1 cellular context compared by ENCODE assay signal in genomic region chr3:30258426-30259392, GRCh38.
TF ChIP-seq lines count a peak whose summit lies in the region.

No MANE protein-coding gene starts in this region.

TF ChIP-seq in HepG2, 621 proteins besides CTCF, POLR2A, EP300 and RAD21 (continued from another document and continues in another):
- peak; percentile 84; the same call in 1 of the 2 replicates for TF ChIP-seq CSRNP1 (CRISPR knock-in tag; IDR thresholded peaks at IDR 0.05)
- 0 out of 2 replicates have a peak, but pooled peaks have one; percentile 45 for TF ChIP-seq SMARCE1 (IDR thresholded peaks at IDR 0.05; ENCODE audit: borderline replicate concordance)
- TF ChIP-seq TBX2 (CRISPR knock-in tag; IDR thresholded peaks at IDR 0.05; ENCODE audit: borderline replicate concordance), result peak; percentile 98
- peak; percentile 86 for TF ChIP-seq ZNF280D (CRISPR knock-in tag; IDR thresholded peaks at IDR 0.05)
- no peak for TF ChIP-seq ZNF777 (CRISPR knock-in tag; IDR thresholded peaks at IDR 0.05)
- no peak for TF ChIP-seq ZNF841 (CRISPR knock-in tag; IDR thresholded peaks at IDR 0.05; ENCODE audit: borderline replicate concordance)
- peak; percentile 85; the same call in 1 of the 2 replicates for TF ChIP-seq IRF2 (CRISPR knock-in tag; IDR thresholded peaks at IDR 0.05)
- TF ChIP-seq ZFY (CRISPR knock-in tag; IDR thresholded peaks at IDR 0.05), result peak; percentile 39; the same call in 1 of the 2 replicates
- no peak; the same call in 1 of the 2 replicates for TF ChIP-seq ARHGAP35 (CRISPR knock-in tag; IDR thresholded peaks at IDR 0.05; ENCODE audit: borderline replicate concordance)
- TF ChIP-seq ZNF740 (CRISPR knock-in tag; IDR thresholded peaks at IDR 0.05), result no peak
- TF ChIP-seq ZMYM2 (CRISPR knock-in tag; IDR thresholded peaks at IDR 0.05), result 0 out of 2 replicates have a peak, but pooled peaks have one; percentile 56
- TF ChIP-seq WIZ (CRISPR knock-in tag; IDR thresholded peaks at IDR 0.05), result no peak; the same call in 1 of the 2 replicates
- TF ChIP-seq CBFB (CRISPR knock-in tag; IDR thresholded peaks at IDR 0.05), result peak; percentile 91
- peak; percentile 35 to 63; a peak in 2 of 4 replicates for TF ChIP-seq NR2F1 (CRISPR knock-in tag; IDR thresholded peaks at IDR 0.05)
- peak; percentile 99 for TF ChIP-seq ZBTB39 (CRISPR knock-in tag; IDR thresholded peaks at IDR 0.05)
- TF ChIP-seq ZNF12 (CRISPR knock-in tag; IDR thresholded peaks at IDR 0.05), result peak; percentile 69; the same call in 1 of the 2 replicates
- no peak for TF ChIP-seq ZFP37 (CRISPR knock-in tag; IDR thresholded peaks at IDR 0.05; ENCODE audit: borderline replicate concordance)
- TF ChIP-seq ZNF317 (CRISPR knock-in tag; IDR thresholded peaks at IDR 0.05), result peak; percentile 71; the same call in 1 of the 2 replicates
- TF ChIP-seq ZNF704 (CRISPR knock-in tag; IDR thresholded peaks at IDR 0.05; ENCODE audit: borderline replicate concordance), result no peak
- 0 out of 2 replicates have a peak, but pooled peaks have one; percentile 29 for TF ChIP-seq ZNF142 (CRISPR knock-in tag; IDR thresholded peaks at IDR 0.05)
- peak; percentile 93 for TF ChIP-seq POGK (CRISPR knock-in tag; conservative IDR thresholded peaks at IDR 0.05)
- peak; percentile 68; the same call in 1 of the 2 replicates for TF ChIP-seq ZNF605 (CRISPR knock-in tag; IDR thresholded peaks at IDR 0.05)
- no peak for TF ChIP-seq DNMT1 (CRISPR knock-in tag; IDR thresholded peaks at IDR 0.05)
- no peak for TF ChIP-seq ZNF446 (CRISPR knock-in tag; IDR thresholded peaks at IDR 0.05)
- no peak; the same call in 1 of the 2 replicates for TF ChIP-seq TAF1 (CRISPR knock-in tag; IDR thresholded peaks at IDR 0.05)
- peak; percentile 85; the same call in 1 of the 2 replicates for TF ChIP-seq SMAD3 (CRISPR knock-in tag; IDR thresholded peaks at IDR 0.05)
- TF ChIP-seq FUBP1 (CRISPR knock-in tag; IDR thresholded peaks at IDR 0.05; ENCODE audit: borderline replicate concordance), result peak; percentile 86; the same call in 1 of the 2 replicates
- no peak for TF ChIP-seq PBX2 (CRISPR knock-in tag; IDR thresholded peaks at IDR 0.05)
- no peak for TF ChIP-seq ZNF619 (CRISPR knock-in tag; IDR thresholded peaks at IDR 0.05)
- peak; percentile 99 for TF ChIP-seq FOXO1 (CRISPR knock-in tag; IDR thresholded peaks at IDR 0.05)
- TF ChIP-seq U2AF1 (optimal IDR thresholded peaks at IDR 0.05; ENCODE audit: low read depth, low read length), result peak; percentile 36
- no peak for TF ChIP-seq NONO (IDR thresholded peaks at IDR 0.05)
- peak; percentile 83; the same call in 1 of the 2 replicates for TF ChIP-seq NONO (CRISPR knock-in tag; conservative IDR thresholded peaks at IDR 0.05)
- TF ChIP-seq ZNF431 (CRISPR knock-in tag; IDR thresholded peaks at IDR 0.05; ENCODE audit: borderline replicate concordance, low read depth), result peak; percentile 74; the same call in 1 of the 2 replicates
- peak; percentile 59 for TF ChIP-seq PATZ1 (CRISPR knock-in tag; IDR thresholded peaks at IDR 0.05)
